ENCODE assay signal across 1 cellular context in genomic region chr5:168290902-168291280, GRCh38.
TF ChIP-seq lines count a peak whose summit lies in the region.

No MANE protein-coding gene starts in this region.

TF ChIP-seq in GM23338, 12 proteins besides CTCF, POLR2A, EP300 and RAD21 (continued from another document):
- no peak for TF ChIP-seq ZNF462 (CRISPR knock-in tag; IDR thresholded peaks at IDR 0.05)
